ENCODE assay signal across 9 cellular contexts in genomic region chr4:80185787-80186548, GRCh38. TPM values are rescaled to one million over a fixed set of nuclear protein-coding genes. Genes with fewer than 3 reads are reported as not detected.
DNase-seq lines count a peak whose midpoint lies in the region; ATAC-seq and TF ChIP-seq lines count a peak whose summit lies in the region.
"Had no signal": no experiment of that assay in that cellular context is flagged by ENCODE, and none has a peak within 500 bp of the region (broad histone marks: within the 10 kb centered on the region; RNA-seq: fewer than 3 reads in every experiment).

No MANE protein-coding gene starts in this region.

- peaks cover 99% of the 10 kb centered on the region for H3K27me3 Mint-ChIP-seq in H9 (ENCODE audit: low read depth)
- H3K27me3 Mint-ChIP-seq in activated CD4-positive, alpha-beta memory T cell treated with anti-CD3 and anti-CD28 coated beads, Interleukin-2, amount 10 ng/mL, durations not matched to agents 7 days and 5 days = peaks cover 6% of the 10 kb centered on the region

- H3K4me3 Mint-ChIP-seq in H9 = peak overlapping the region in 1 of 2 experiments; percentile 83; a peak in 3 of 5 replicates
- peak overlapping the region; percentile 99 for H3K4me3 Mint-ChIP-seq in activated CD4-positive, alpha-beta memory T cell treated with anti-CD3 and anti-CD28 coated beads, Interleukin-2, amount 10 ng/mL, durations not matched to agents 7 days and 5 days

- H3K4me1 ChIP-seq in H9 (ENCODE audit: insufficient read depth, low read length) (0 out of 2 replicates have a peak, but pooled peaks cover 3% of the 10 kb centered on the region), gastrocnemius medialis (peaks cover 17 to 24% of the 10 kb centered on the region in 2 donors)

- H3K36me3 Mint-ChIP-seq in H9 (ENCODE audit: insufficient read depth in 1 of 3, low read depth in 3 of 3) = no peaks in the 10 kb centered on the region; a peak in 1 of 7 replicates
- H3K36me3 Mint-ChIP-seq in activated CD4-positive, alpha-beta memory T cell treated with anti-CD3 and anti-CD28 coated beads, Interleukin-2, amount 10 ng/mL, durations not matched to agents 7 days and 5 days (ENCODE audit: low read depth) = peaks cover 38% of the 10 kb centered on the region

- no peak overlapping the region for H4K5ac ChIP-seq in H9 (ENCODE audit: insufficient read length, low read depth, low read length)

- WGBS in H9 (ENCODE audit: extremely low coverage, insufficient read length, low lambda C conversion rate) = no CpG with 5 or more reads among the region's 23 CpGs

- H3K56ac ChIP-seq in H9 (ENCODE audit: insufficient read length, low read depth, low read length) = no peak overlapping the region

- POLR2A ChIA-PET in activated CD4-positive, alpha-beta memory T cell treated with anti-CD3 and anti-CD28 coated beads, Interleukin-2, amount 10 ng/mL, durations not matched to agents 7 days and 5 days (lab: Charles Lee) = interaction anchor here (1.0 to 8.5 kb wide), 13 partner anchors 11 to 179 kb away, joined by 3 to 152 read pairs (median 10); partner anchors contain the start of genes ANTXR2 and PRDM8

- no peak overlapping the region for H2BK20ac ChIP-seq in H9 (ENCODE audit: low read depth, low read length, poor library complexity, severe bottlenecking)

- no peak overlapping the region for H2BK5ac ChIP-seq in H9 (ENCODE audit: insufficient read length, low read length)

- no peak overlapping the region for H2BK120ac ChIP-seq in H9 (ENCODE audit: low read depth, low read length, poor library complexity, severe bottlenecking)

- H3K9me3 ChIP-seq in H9 (ENCODE audit: control insufficient read depth, low read depth, low read length) (no peaks in the 10 kb centered on the region), gastrocnemius medialis (no peaks in the 10 kb centered on the region)

- H3T11ph ChIP-seq in H9 (ENCODE audit: low read length) = no peak overlapping the region

- no peak overlapping the region for H3K4ac ChIP-seq in H9 (ENCODE audit: low read depth, low read length)

- no peak overlapping the region for H3K14ac ChIP-seq in H9 (ENCODE audit: insufficient read depth, low read length)

- H3K9ac ChIP-seq in H9 (ENCODE audit: extremely low read depth, insufficient read length, low read length) = no peak overlapping the region

- H3K4me3 ChIP-seq in fibroblast of the aortic adventitia (ENCODE audit: low read depth, low read length) (peak overlapping the region; percentile 91), gastrocnemius medialis (peak overlapping the region; percentile 55 to 80 (median 58)), H7 (ENCODE audit: insufficient read depth, low read depth, low read length) (no peak overlapping the region)

- in situ Hi-C loops in gastrocnemius medialis (cut with MboI; ENCODE audit: low sequenced_read_pairs in 4 of 4) = no loop called here

- H2AK5ac ChIP-seq in H9 (ENCODE audit: insufficient read length, low read length) = no peak overlapping the region

- H3K27ac Mint-ChIP-seq in H9 = no peak overlapping the region
- H3K27ac Mint-ChIP-seq in activated CD4-positive, alpha-beta memory T cell treated with anti-CD3 and anti-CD28 coated beads, Interleukin-2, amount 10 ng/mL, durations not matched to agents 7 days and 5 days = no peak overlapping the region

- H3K27ac ChIP-seq in H9 (ENCODE audit: insufficient read length, low read depth, low read length) (no peak overlapping the region), gastrocnemius medialis (no peak overlapping the region)

- H3K79me2 ChIP-seq in H9 (ENCODE audit: insufficient read depth, low read length) = no peaks in the 10 kb centered on the region

- TF ChIP-seq CTCF in H9 (conservative IDR thresholded peaks at IDR 0.05) (no peak), fibroblast of the aortic adventitia (IDR thresholded peaks at IDR 0.05; ENCODE audit: insufficient read depth, low read length) (no peak), gastrocnemius medialis (IDR thresholded peaks at IDR 0.05 in 4 of 5, conservative IDR thresholded peaks at IDR 0.05 in 1 of 5) (no peak)

- H3K79me1 ChIP-seq in H9 (ENCODE audit: insufficient read depth, low read depth, low read length, poor library complexity, severe bottlenecking) = no peaks in the 10 kb centered on the region

- no peak overlapping the region for H3K18ac ChIP-seq in H9 (ENCODE audit: insufficient read length, low read depth, low read length)

- H3K27me3 ChIP-seq in H9 (ENCODE audit: insufficient read depth, low read length) (peaks cover 89% of the 10 kb centered on the region), gastrocnemius medialis (peaks cover 75 to 79% (median 78%) of the 10 kb centered on the region in 3 donors), H7 (ENCODE audit: control insufficient read depth, insufficient read depth, low read length) (peaks cover 98% of the 10 kb centered on the region)

- TF ChIP-seq POLR2A in gastrocnemius medialis (IDR thresholded peaks at IDR 0.05) = no peak

- peaks cover under 1 to 2% of the 10 kb centered on the region in 2 experiments; a peak in 3 of 5 replicates for H3K9me3 Mint-ChIP-seq in H9
- H3K9me3 Mint-ChIP-seq in activated CD4-positive, alpha-beta memory T cell treated with anti-CD3 and anti-CD28 coated beads, Interleukin-2, amount 10 ng/mL, durations not matched to agents 7 days and 5 days = no peaks in the 10 kb centered on the region

- H3K4me1 Mint-ChIP-seq in H9 = peaks cover 33 to 48% of the 10 kb centered on the region in 2 experiments
- H3K4me1 Mint-ChIP-seq in activated CD4-positive, alpha-beta memory T cell treated with anti-CD3 and anti-CD28 coated beads, Interleukin-2, amount 10 ng/mL, durations not matched to agents 7 days and 5 days = peaks cover 47% of the 10 kb centered on the region

- no peak overlapping the region for H2AFZ ChIP-seq in H9 (ENCODE audit: low read length)

- no peaks in the 10 kb centered on the region for H3K36me3 ChIP-seq in gastrocnemius medialis
- H3K36me3 ChIP-seq in H7 (replicated peaks; ENCODE audit: control insufficient read depth, insufficient read depth, low read length) = no peaks in the 10 kb centered on the region

- H3K23me2 ChIP-seq in H9 (ENCODE audit: insufficient read length, low read depth, low read length, poor library complexity, severe bottlenecking) = peaks cover 15% of the 10 kb centered on the region

- no peak overlapping the region for H2BK15ac ChIP-seq in H9 (ENCODE audit: low read depth, low read length)

- no peak overlapping the region for H3K23ac ChIP-seq in H9 (ENCODE audit: insufficient read length, low read depth, low read length)

- no peak overlapping the region for H4K91ac ChIP-seq in H9 (ENCODE audit: insufficient read length, low read depth, low read length)

- intact Hi-C loops in gastrocnemius medialis (cut with DNase I; ENCODE audit: low total_unique reads) = loop anchor here (10.0 kb wide), 1 partner anchor 61 kb away; no protein-coding TSS in a partner anchor

- ATAC-seq in gastrocnemius medialis (no peak), HG03565 (IDR thresholded peaks at IDR 0.05; ENCODE audit: unreplicated experiment) (no peak)

- no peaks in the 10 kb centered on the region for H4K20me1 ChIP-seq in H9 (ENCODE audit: control insufficient read depth, insufficient read depth, insufficient read length)

- no peak overlapping the region for H4K8ac ChIP-seq in H9 (replicated peaks; ENCODE audit: insufficient read length, low read depth, low read length)

- no peak for DNase-seq in H9
- no peak for DNase-seq in activated CD4-positive, alpha-beta memory T cell treated with anti-CD3 and anti-CD28 coated beads, Interleukin-2, amount 10 ng/mL, durations not matched to agents 7 days and 5 days
- no peak for DNase-seq in fibroblast of the aortic adventitia (ENCODE audit: low read depth)
- no peak for DNase-seq in gastrocnemius medialis
- DNase-seq in stimulated activated naive CD4-positive, alpha-beta T cell (lab: John Stamatoyannopoulos, UW) = no peak
- DNase-seq in activated gamma-delta T cell (lab: John Stamatoyannopoulos, UW) = no peak
- DNase-seq in H7 = no peak
- DNase-seq: activated effector memory CD4-positive, alpha-beta T cell treated with Interleukin-2 at 50 U/mL for 16 hours had no signal

- CTCF ChIA-PET in activated CD4-positive, alpha-beta memory T cell treated with anti-CD3 and anti-CD28 coated beads, Interleukin-2, amount 10 ng/mL, durations not matched to agents 7 days and 5 days (lab: Charles Lee) = interaction anchor here (0.7 to 9.4 kb wide), 8 partner anchors 13 to 168 kb away, joined by 3 to 141 read pairs (median 24); partner anchors contain the start of gene PRDM8

- no peak overlapping the region for H2BK12ac ChIP-seq in H9 (ENCODE audit: insufficient read length, low read depth, low read length)

- peak overlapping the region; percentile 97 for H3K4me2 ChIP-seq in H9 (ENCODE audit: insufficient read depth, insufficient read length, low read length)

RNA-seq across cellular contexts. Expression of gene PRDM8, which starts 11.3 kb away (rescaled TPM):
- total RNA-seq in H9 (2021) (not detected in 2 replicates), fibroblast of the aortic adventitia (ENCODE audit: low replicate concordance) (7.8 and 15.6 TPM in 2 replicates), gastrocnemius medialis (1 to 10 TPM in 2 of 4 donors, under 1 TPM in 2; 0.24 to 2.7 (median 1.4) TPM)
- 10 to 100 TPM; 18.9 to 21.9 TPM for total RNA-seq in activated CD4-positive, alpha-beta memory T cell treated with anti-CD3 and anti-CD28 coated beads, Interleukin-2, amount 10 ng/mL, durations not matched to agents 7 days and 5 days
- 0.07 TPM in 1 of 2 replicates, not detected in the other for total RNA-seq in H7 (2014; rRNA removed; shearing (Covaris generic))
